Comparison of ENCODE assay signal across 7 cellular contexts in the genomic region with DNA sequence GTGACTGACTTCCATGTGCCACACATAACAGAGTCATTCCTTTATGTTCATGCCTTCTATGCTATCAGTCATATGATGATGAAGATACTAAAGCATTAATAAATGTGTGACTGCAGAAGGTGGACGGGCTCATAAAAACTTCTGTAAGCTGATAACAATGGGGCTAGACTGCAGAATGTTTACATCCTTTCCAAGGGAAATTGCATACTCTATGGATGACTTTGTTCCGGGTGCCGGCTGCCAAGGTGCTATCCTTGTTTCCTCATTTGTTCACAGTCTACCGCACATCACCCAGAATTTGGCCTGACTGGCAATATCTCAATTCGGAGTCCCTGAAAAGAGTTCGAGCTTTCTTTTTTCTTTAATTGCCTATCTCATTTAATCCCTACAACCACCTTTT.
"Had no signal": no experiment of that assay in that cellular context is flagged by ENCODE, and none has a peak within 500 bp of the region (broad histone marks: within the 10 kb centered on the region; RNA-seq: fewer than 3 reads in every experiment).

No MANE protein-coding gene starts in this region.

- H3K4me1 Mint-ChIP-seq: GM23338, H9 had no signal

- H3K4me3 Mint-ChIP-seq: GM23338, H9 had no signal

- H3K4me2 ChIP-seq: GM23338 had no signal

- ATAC-seq: GM23338 had no signal

- H2AFZ ChIP-seq: GM23338 had no signal

- H3K27ac Mint-ChIP-seq: GM23338, H9 had no signal

- H3K4me3 ChIP-seq: GM23338 had no signal

- FAIRE-seq: H1, H54, HTR-8/SVneo had no signal

- DNase-seq: H9, HCEC 1CT, IMR-90 had no signal
